In the genomic region with DNA sequence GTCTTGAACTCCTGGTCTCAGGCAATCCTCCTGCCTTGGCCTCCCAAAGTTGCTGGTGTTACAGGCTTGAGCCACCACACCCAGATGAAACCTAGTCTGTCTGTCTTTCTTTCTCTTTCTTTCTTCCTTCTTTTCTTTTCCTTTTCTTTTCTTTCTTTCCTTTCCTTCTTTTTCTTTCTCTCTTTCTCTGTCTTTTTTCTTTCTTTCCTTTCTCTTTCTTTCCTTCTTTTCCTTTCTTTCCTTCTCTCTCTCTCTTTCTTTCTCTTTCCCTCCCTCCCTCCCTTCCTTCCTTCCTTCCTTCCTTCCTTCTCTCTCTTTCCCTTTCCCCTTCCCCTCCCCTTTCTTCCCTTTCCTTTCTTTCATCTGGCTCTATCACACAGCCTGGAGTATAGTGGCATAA, we compare ENCODE assay signal across 10 cellular contexts.
"Had no signal": no experiment of that assay in that cellular context is flagged by ENCODE, and none has a peak within 500 bp of the region (broad histone marks: within the 10 kb centered on the region; RNA-seq: fewer than 3 reads in every experiment).

No MANE protein-coding gene starts in this region.

- DNase-seq: GM23248, GOT3, H7, Karpas-422, KBM-7 had no signal

- ATAC-seq: HCT116, HepG2 had no signal

- H3K4me3 ChIP-seq: GM23248, HAP-1 had no signal

- H3K27ac ChIP-seq: GM23248, HL-60, KMS-11 had no signal

- H3K9ac ChIP-seq: GM23248, KMS-11 had no signal

- H3K36me3 ChIP-seq: HAP-1 had no signal

- H3K4me2 ChIP-seq: KMS-11 had no signal

- H3K9me3 ChIP-seq: HAP-1 had no signal

- FAIRE-seq: HepG2 had no signal

- H2AFZ ChIP-seq: GM23248 had no signal
